In the genomic region with DNA sequence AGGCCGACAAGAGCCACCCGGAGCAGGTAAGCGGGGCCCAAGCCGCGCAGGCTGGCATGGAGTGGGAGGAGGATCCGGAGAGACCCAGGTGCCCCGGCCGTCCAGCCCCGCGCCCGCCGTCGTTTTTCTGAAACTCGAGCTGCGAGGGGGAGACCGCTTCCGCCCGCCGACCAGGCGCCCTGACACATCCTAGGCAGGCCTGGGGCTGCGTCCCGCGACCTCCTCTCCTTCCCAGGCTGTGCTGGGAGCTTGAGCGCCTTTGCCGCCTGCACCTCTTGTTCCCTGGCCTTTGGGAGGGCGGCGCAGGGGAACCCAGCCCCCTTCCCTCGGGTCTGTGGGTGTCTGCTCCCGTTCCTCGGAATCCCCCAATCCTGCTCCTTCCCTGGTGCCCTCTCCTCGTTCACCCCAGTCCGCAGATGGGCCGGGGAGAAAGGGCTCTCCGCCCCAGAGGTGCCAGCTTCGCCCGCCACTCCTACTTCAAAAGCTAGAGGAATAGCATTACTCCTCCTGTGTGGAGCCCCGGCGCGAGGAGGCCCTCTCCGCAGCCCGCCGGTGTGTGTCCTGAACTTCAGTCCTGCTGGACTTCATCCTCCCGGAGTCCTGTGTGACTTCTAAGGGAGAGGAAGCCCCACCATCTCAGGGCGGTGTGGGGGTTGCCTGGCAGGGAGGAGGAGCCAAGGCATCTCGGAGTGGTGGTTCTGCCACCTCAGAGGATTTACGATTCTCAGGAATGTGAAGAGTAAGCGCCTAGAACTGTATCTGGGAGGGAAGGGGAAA, we compare ENCODE assay signal across 1 cellular context.
A peak's percentile ranks its signal among the peaks of the same experiment; 100 is the strongest.
TF ChIP-seq lines count a peak whose summit lies in the region.

No MANE protein-coding gene starts in this region.

TF ChIP-seq in HepG2, 621 proteins besides CTCF, POLR2A, EP300 and RAD21 (continued from another document and continues in another):
- TF ChIP-seq, protein P1, sequence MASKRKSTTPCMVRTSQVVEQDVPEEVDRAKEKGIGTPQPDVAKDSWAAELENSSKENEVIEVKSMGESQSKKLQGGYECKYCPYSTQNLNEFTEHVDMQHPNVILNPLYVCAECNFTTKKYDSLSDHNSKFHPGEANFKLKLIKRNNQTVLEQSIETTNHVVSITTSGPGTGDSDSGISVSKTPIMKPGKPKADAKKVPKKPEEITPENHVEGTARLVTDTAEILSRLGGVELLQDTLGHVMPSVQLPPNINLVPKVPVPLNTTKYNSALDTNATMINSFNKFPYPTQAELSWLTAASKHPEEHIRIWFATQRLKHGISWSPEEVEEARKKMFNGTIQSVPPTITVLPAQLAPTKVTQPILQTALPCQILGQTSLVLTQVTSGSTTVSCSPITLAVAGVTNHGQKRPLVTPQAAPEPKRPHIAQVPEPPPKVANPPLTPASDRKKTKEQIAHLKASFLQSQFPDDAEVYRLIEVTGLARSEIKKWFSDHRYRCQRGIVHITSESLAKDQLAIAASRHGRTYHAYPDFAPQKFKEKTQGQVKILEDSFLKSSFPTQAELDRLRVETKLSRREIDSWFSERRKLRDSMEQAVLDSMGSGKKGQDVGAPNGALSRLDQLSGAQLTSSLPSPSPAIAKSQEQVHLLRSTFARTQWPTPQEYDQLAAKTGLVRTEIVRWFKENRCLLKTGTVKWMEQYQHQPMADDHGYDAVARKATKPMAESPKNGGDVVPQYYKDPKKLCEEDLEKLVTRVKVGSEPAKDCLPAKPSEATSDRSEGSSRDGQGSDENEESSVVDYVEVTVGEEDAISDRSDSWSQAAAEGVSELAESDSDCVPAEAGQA (IDR thresholded peaks at IDR 0.05; ENCODE audit: low read depth), result no peak
- TF ChIP-seq, protein P1 (CRISPR knock-in tag; IDR thresholded peaks at IDR 0.05; ENCODE audit: borderline replicate concordance), result no peak
- no peak for TF ChIP-seq ZNF589 (CRISPR knock-in tag; conservative IDR thresholded peaks at IDR 0.05)
- no peak for TF ChIP-seq ZNF598 (CRISPR knock-in tag; IDR thresholded peaks at IDR 0.05; ENCODE audit: borderline replicate concordance)
- TF ChIP-seq ZNF879 (CRISPR knock-in tag; IDR thresholded peaks at IDR 0.05), result 0 out of 2 replicates have a peak, but pooled peaks have one; percentile 12
- no peak for TF ChIP-seq ZNF547 (CRISPR knock-in tag; IDR thresholded peaks at IDR 0.05)
- TF ChIP-seq, protein P2, sequence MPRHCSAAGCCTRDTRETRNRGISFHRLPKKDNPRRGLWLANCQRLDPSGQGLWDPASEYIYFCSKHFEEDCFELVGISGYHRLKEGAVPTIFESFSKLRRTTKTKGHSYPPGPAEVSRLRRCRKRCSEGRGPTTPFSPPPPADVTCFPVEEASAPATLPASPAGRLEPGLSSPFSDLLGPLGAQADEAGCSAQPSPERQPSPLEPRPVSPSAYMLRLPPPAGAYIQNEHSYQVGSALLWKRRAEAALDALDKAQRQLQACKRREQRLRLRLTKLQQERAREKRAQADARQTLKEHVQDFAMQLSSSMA (CRISPR knock-in tag; IDR thresholded peaks at IDR 0.05), result peak; percentile 76
- TF ChIP-seq SALL2 (CRISPR knock-in tag; IDR thresholded peaks at IDR 0.05), result no peak
- no peak for TF ChIP-seq ZNF468 (CRISPR knock-in tag; IDR thresholded peaks at IDR 0.05)
- TF ChIP-seq ZMYM2 (CRISPR knock-in tag; IDR thresholded peaks at IDR 0.05), result no peak
- peak; percentile 48; the same call in 1 of the 2 replicates for TF ChIP-seq BORCS8-MEF2B (CRISPR knock-in tag; IDR thresholded peaks at IDR 0.05)
- TF ChIP-seq ZFP62 (CRISPR knock-in tag; IDR thresholded peaks at IDR 0.05), result no peak
- no peak for TF ChIP-seq ZNF180 (CRISPR knock-in tag; IDR thresholded peaks at IDR 0.05; ENCODE audit: borderline replicate concordance, low read depth)
- TF ChIP-seq, protein P3, sequence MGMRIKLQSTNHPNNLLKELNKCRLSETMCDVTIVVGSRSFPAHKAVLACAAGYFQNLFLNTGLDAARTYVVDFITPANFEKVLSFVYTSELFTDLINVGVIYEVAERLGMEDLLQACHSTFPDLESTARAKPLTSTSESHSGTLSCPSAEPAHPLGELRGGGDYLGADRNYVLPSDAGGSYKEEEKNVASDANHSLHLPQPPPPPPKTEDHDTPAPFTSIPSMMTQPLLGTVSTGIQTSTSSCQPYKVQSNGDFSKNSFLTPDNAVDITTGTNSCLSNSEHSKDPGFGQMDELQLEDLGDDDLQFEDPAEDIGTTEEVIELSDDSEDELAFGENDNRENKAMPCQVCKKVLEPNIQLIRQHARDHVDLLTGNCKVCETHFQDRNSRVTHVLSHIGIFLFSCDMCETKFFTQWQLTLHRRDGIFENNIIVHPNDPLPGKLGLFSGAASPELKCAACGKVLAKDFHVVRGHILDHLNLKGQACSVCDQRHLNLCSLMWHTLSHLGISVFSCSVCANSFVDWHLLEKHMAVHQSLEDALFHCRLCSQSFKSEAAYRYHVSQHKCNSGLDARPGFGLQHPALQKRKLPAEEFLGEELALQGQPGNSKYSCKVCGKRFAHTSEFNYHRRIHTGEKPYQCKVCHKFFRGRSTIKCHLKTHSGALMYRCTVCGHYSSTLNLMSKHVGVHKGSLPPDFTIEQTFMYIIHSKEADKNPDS (CRISPR knock-in tag; IDR thresholded peaks at IDR 0.05), result no peak
- no peak for TF ChIP-seq ZNF777 (CRISPR knock-in tag; IDR thresholded peaks at IDR 0.05)
- no peak for TF ChIP-seq ZNF816 (CRISPR knock-in tag; IDR thresholded peaks at IDR 0.05; ENCODE audit: borderline replicate concordance)
- TF ChIP-seq AGO1 (IDR thresholded peaks at IDR 0.05; ENCODE audit: low read depth, low read length, poor library complexity, severe bottlenecking), result peak; percentile 1
- TF ChIP-seq, protein P4, sequence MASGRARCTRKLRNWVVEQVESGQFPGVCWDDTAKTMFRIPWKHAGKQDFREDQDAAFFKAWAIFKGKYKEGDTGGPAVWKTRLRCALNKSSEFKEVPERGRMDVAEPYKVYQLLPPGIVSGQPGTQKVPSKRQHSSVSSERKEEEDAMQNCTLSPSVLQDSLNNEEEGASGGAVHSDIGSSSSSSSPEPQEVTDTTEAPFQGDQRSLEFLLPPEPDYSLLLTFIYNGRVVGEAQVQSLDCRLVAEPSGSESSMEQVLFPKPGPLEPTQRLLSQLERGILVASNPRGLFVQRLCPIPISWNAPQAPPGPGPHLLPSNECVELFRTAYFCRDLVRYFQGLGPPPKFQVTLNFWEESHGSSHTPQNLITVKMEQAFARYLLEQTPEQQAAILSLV (CRISPR knock-in tag; IDR thresholded peaks at IDR 0.05; ENCODE audit: borderline replicate concordance), result peak; percentile 8; the same call in 1 of the 2 replicates
- TF ChIP-seq ELF3 (CRISPR knock-in tag; IDR thresholded peaks at IDR 0.05), result peak; percentile 45; the same call in 1 of the 2 replicates
- TF ChIP-seq ZFYVE20 (CRISPR knock-in tag; IDR thresholded peaks at IDR 0.05; ENCODE audit: borderline replicate concordance, low read depth), result no peak
- TF ChIP-seq, protein P5, sequence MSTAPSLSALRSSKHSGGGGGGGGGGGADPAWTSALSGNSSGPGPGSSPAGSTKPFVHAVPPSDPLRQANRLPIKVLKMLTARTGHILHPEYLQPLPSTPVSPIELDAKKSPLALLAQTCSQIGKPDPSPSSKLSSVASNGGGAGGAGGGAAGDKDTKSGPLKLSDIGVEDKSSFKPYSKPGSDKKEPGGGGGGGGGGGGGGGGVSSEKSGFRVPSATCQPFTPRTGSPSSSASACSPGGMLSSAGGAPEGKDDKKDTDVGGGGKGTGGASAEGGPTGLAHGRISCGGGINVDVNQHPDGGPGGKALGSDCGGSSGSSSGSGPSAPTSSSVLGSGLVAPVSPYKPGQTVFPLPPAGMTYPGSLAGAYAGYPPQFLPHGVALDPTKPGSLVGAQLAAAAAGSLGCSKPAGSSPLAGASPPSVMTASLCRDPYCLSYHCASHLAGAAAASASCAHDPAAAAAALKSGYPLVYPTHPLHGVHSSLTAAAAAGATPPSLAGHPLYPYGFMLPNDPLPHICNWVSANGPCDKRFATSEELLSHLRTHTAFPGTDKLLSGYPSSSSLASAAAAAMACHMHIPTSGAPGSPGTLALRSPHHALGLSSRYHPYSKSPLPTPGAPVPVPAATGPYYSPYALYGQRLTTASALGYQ (CRISPR knock-in tag; IDR thresholded peaks at IDR 0.05), result no peak
- no peak; the same call in 1 of the 2 replicates for TF ChIP-seq ZNF225 (CRISPR knock-in tag; IDR thresholded peaks at IDR 0.05)
- TF ChIP-seq NFKB2 (CRISPR knock-in tag; IDR thresholded peaks at IDR 0.05; ENCODE audit: borderline replicate concordance), result no peak
- TF ChIP-seq, protein P6, sequence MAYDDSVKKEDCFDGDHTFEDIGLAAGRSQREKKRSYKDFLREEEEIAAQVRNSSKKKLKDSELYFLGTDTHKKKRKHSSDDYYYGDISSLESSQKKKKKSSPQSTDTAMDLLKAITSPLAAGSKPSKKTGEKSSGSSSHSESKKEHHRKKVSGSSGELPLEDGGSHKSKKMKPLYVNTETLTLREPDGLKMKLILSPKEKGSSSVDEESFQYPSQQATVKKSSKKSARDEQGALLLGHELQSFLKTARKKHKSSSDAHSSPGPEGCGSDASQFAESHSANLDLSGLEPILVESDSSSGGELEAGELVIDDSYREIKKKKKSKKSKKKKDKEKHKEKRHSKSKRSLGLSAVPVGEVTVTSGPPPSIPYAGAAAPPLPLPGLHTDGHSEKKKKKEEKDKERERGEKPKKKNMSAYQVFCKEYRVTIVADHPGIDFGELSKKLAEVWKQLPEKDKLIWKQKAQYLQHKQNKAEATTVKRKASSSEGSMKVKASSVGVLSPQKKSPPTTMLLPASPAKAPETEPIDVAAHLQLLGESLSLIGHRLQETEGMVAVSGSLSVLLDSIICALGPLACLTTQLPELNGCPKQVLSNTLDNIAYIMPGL (CRISPR knock-in tag; IDR thresholded peaks at IDR 0.05; ENCODE audit: borderline replicate concordance in 1 of 2, low read depth in 1 of 2), result peak in 1 of 2 experiments; percentile 49; a peak in 1 of 4 replicates
- peak; percentile 17; the same call in 1 of the 2 replicates for TF ChIP-seq ZNF792 (CRISPR knock-in tag; IDR thresholded peaks at IDR 0.05)
- TF ChIP-seq, protein P7, sequence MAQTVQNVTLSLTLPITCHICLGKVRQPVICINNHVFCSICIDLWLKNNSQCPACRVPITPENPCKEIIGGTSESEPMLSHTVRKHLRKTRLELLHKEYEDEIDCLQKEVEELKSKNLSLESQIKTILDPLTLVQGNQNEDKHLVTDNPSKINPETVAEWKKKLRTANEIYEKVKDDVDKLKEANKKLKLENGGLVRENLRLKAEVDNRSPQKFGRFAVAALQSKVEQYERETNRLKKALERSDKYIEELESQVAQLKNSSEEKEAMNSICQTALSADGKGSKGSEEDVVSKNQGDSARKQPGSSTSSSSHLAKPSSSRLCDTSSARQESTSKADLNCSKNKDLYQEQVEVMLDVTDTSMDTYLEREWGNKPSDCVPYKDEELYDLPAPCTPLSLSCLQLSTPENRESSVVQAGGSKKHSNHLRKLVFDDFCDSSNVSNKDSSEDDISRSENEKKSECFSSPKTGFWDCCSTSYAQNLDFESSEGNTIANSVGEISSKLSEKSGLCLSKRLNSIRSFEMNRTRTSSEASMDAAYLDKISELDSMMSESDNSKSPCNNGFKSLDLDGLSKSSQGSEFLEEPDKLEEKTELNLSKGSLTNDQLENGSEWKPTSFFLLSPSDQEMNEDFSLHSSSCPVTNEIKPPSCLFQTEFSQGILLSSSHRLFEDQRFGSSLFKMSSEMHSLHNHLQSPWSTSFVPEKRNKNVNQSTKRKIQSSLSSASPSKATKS (CRISPR knock-in tag; IDR thresholded peaks at IDR 0.05), result no peak
- TF ChIP-seq HOXA7 (CRISPR knock-in tag; IDR thresholded peaks at IDR 0.05), result no peak
- no peak for TF ChIP-seq ZNF121 (CRISPR knock-in tag; IDR thresholded peaks at IDR 0.05)
- TF ChIP-seq, protein P8, sequence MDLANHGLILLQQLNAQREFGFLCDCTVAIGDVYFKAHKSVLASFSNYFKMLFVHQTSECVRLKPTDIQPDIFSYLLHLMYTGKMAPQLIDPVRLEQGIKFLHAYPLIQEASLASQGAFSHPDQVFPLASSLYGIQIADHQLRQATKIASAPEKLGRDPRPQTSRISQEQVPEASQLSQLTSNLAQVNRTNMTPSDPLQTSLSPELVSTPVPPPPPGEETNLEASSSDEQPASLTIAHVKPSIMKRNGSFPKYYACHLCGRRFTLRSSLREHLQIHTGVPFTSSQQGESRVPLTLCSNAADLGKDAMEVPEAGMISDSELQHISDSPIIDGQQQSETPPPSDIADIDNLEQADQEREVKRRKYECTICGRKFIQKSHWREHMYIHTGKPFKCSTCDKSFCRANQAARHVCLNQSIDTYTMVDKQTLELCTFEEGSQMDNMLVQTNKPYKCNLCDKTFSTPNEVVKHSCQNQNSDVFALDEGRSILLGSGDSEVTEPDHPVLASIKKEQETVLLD (CRISPR knock-in tag; IDR thresholded peaks at IDR 0.05; ENCODE audit: low read depth), result 0 out of 2 replicates have a peak, but pooled peaks have one; percentile 46
- TF ChIP-seq, protein P9, sequence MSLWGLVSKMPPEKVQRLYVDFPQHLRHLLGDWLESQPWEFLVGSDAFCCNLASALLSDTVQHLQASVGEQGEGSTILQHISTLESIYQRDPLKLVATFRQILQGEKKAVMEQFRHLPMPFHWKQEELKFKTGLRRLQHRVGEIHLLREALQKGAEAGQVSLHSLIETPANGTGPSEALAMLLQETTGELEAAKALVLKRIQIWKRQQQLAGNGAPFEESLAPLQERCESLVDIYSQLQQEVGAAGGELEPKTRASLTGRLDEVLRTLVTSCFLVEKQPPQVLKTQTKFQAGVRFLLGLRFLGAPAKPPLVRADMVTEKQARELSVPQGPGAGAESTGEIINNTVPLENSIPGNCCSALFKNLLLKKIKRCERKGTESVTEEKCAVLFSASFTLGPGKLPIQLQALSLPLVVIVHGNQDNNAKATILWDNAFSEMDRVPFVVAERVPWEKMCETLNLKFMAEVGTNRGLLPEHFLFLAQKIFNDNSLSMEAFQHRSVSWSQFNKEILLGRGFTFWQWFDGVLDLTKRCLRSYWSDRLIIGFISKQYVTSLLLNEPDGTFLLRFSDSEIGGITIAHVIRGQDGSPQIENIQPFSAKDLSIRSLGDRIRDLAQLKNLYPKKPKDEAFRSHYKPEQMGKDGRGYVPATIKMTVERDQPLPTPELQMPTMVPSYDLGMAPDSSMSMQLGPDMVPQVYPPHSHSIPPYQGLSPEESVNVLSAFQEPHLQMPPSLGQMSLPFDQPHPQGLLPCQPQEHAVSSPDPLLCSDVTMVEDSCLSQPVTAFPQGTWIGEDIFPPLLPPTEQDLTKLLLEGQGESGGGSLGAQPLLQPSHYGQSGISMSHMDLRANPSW (CRISPR knock-in tag; IDR thresholded peaks at IDR 0.05; ENCODE audit: borderline replicate concordance), result no peak
- no peak for TF ChIP-seq ZNF891 (CRISPR knock-in tag; IDR thresholded peaks at IDR 0.05)
- TF ChIP-seq ZKSCAN8 (CRISPR knock-in tag; IDR thresholded peaks at IDR 0.05; ENCODE audit: borderline replicate concordance), result no peak
- no peak for TF ChIP-seq NCOA5 (CRISPR knock-in tag; IDR thresholded peaks at IDR 0.05)
- TF ChIP-seq, protein P10, sequence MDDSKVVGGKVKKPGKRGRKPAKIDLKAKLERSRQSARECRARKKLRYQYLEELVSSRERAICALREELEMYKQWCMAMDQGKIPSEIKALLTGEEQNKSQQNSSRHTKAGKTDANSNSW (CRISPR knock-in tag; IDR thresholded peaks at IDR 0.05; ENCODE audit: borderline replicate concordance), result no peak
